ENCODE assay signal across 1 cellular context in genomic region chr5:38853753-38854470, GRCh38.
TF ChIP-seq lines count a peak whose summit lies in the region.

No MANE protein-coding gene starts in this region.

TF ChIP-seq in GM23338, 12 proteins besides CTCF, POLR2A, EP300 and RAD21 (continued from another document):
- TF ChIP-seq ETS1 (IDR thresholded peaks at IDR 0.05): no peak
- TF ChIP-seq, protein P1, sequence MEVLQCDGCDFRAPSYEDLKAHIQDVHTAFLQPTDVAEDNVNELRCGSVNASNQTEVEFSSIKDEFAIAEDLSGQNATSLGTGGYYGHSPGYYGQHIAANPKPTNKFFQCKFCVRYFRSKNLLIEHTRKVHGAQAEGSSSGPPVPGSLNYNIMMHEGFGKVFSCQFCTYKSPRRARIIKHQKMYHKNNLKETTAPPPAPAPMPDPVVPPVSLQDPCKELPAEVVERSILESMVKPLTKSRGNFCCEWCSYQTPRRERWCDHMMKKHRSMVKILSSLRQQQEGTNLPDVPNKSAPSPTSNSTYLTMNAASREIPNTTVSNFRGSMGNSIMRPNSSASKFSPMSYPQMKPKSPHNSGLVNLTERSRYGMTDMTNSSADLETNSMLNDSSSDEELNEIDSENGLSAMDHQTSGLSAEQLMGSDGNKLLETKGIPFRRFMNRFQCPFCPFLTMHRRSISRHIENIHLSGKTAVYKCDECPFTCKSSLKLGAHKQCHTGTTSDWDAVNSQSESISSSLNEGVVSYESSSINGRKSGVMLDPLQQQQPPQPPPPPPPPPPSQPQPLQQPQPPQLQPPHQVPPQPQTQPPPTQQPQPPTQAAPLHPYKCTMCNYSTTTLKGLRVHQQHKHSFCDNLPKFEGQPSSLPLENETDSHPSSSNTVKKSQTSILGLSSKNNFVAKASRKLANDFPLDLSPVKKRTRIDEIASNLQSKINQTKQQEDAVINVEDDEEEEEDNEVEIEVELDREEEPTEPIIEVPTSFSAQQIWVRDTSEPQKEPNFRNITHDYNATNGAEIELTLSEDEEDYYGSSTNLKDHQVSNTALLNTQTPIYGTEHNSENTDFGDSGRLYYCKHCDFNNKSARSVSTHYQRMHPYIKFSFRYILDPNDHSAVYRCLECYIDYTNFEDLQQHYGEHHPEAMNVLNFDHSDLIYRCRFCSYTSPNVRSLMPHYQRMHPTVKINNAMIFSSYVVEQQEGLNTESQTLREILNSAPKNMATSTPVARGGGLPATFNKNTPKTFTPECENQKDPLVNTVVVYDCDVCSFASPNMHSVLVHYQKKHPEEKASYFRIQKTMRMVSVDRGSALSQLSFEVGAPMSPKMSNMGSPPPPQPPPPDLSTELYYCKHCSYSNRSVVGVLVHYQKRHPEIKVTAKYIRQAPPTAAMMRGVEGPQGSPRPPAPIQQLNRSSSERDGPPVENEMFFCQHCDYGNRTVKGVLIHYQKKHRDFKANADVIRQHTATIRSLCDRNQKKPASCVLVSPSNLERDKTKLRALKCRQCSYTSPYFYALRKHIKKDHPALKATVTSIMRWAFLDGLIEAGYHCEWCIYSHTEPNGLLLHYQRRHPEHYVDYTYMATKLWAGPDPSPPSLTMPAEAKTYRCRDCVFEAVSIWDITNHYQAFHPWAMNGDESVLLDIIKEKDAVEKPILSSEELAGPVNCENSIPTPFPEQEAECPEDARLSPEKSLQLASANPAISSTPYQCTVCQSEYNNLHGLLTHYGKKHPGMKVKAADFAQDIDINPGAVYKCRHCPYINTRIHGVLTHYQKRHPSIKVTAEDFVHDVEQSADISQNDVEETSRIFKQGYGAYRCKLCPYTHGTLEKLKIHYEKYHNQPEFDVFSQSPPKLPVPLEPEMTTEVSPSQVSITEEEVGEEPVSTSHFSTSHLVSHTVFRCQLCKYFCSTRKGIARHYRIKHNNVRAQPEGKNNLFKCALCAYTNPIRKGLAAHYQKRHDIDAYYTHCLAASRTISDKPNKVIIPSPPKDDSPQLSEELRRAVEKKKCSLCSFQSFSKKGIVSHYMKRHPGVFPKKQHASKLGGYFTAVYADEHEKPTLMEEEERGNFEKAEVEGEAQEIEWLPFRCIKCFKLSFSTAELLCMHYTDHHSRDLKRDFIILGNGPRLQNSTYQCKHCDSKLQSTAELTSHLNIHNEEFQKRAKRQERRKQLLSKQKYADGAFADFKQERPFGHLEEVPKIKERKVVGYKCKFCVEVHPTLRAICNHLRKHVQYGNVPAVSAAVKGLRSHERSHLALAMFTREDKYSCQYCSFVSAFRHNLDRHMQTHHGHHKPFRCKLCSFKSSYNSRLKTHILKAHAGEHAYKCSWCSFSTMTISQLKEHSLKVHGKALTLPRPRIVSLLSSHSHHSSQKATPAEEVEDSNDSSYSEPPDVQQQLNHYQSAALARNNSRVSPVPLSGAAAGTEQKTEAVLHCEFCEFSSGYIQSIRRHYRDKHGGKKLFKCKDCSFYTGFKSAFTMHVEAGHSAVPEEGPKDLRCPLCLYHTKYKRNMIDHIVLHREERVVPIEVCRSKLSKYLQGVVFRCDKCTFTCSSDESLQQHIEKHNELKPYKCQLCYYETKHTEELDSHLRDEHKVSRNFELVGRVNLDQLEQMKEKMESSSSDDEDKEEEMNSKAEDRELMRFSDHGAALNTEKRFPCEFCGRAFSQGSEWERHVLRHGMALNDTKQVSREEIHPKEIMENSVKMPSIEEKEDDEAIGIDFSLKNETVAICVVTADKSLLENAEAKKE (CRISPR knock-in tag; IDR thresholded peaks at IDR 0.05): no peak
